8 cellular contexts compared by ENCODE assay signal in the genomic region with DNA sequence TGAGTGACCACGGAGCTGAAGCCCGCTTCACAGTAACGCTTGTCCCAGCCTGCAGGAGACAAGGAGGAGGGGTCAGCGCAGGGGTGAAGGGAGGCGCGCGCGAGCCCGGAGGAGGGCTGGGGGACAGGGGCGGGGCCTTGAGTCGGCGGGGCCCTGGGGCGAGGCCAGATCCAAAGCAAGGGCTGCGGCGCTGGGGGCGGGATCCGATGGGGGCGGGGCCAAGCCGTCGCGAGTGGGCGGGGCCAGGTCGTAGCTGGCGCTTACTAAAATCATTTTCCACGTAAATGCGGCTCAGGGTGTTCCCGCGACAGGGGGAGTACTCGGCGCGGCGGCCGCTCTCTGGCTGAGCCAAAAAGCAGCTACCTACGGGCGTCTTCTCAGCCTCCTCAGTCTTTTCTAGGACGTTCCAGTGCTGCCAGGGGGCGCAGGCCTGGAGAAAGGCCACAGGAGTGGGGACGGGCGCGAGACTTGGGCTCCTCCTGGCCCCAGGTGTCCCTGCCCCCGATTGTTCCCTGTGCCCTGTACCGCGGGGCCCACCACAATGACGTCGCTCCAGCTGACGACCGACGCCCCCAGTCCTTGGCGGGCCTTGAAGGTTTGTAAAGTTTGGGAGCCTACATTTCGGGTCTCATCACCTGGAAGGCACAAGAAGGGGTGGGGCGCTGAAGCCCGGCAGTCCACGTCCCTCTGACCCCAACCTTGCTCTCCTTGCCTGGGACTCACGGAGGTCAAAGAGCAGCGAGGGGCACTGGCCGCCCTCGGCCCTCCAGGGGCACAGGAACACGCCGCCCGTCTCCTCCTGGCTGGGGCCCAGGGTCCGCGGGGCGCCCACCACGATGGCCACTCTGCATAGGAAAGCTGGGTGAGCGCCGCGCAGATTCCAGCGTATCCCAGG. TPM values are rescaled to one million over a fixed set of nuclear protein-coding genes. Genes with fewer than 3 reads are reported as not detected.
DNase-seq lines count a peak whose midpoint lies in the region; ATAC-seq, FAIRE-seq and TF ChIP-seq lines count a peak whose summit lies in the region.

No MANE protein-coding gene starts in this region.

- H3F3A ChIP-seq in neural cell (ENCODE audit: insufficient read depth, low read length, poor library complexity, severe bottlenecking): no peaks in the 10 kb centered on the region

- peaks cover 22% of the 10 kb centered on the region for H3K27me3 Mint-ChIP-seq in activated T-helper 2 cell treated with anti-CD3 and anti-CD28 coated beads, Interferon-gamma antibody, Interleukin-2, Interleukin-4, amounts not matched to agents 10 μg/mL and 5 μg/mL and 100 μg/mL, durations not matched to agents 14 hours and 24 hours and 36 hours (ENCODE audit: low read depth)
- peaks cover 29% of the 10 kb centered on the region for H3K27me3 Mint-ChIP-seq in stimulated activated naive CD8-positive, alpha-beta T cell treated with anti-CD3 and anti-CD28 coated beads, Interleukin-15, Interleukin-2, amounts not matched to agents 100 ng/mL and 50 ng/mL, for 24 hours

- no peaks in the 10 kb centered on the region for H4K20me1 ChIP-seq in neural cell (ENCODE audit: insufficient read depth)

- H3K27ac ChIP-seq in HUES64 (ENCODE audit: low read depth, low read length) (peak overlapping the region; percentile 54; the same call in 1 of the 2 replicates), neural cell (ENCODE audit: low read length) (no peak overlapping the region)

- H3K4me3 ChIP-seq in HUES64 (ENCODE audit: low read length) (peak overlapping the region; percentile 75), neural cell (ENCODE audit: low read length) (peak overlapping the region; percentile 67)

- H3K4me2 ChIP-seq in neural cell (ENCODE audit: low read length): peak overlapping the region; percentile 30

- no peak overlapping the region for H2AFZ ChIP-seq in neural cell (ENCODE audit: low read depth, low read length)

- no peak for TF ChIP-seq RAD21 in neural cell (conservative IDR thresholded peaks at IDR 0.05)

- H3K4me3 Mint-ChIP-seq in activated T-helper 2 cell treated with anti-CD3 and anti-CD28 coated beads, Interferon-gamma antibody, Interleukin-2, Interleukin-4, amounts not matched to agents 10 μg/mL and 5 μg/mL and 100 μg/mL, durations not matched to agents 14 hours and 24 hours and 36 hours (ENCODE audit: low read depth): peak overlapping the region; percentile 70
- peak overlapping the region; percentile 72 for H3K4me3 Mint-ChIP-seq in stimulated activated naive CD8-positive, alpha-beta T cell treated with anti-CD3 and anti-CD28 coated beads, Interleukin-15, Interleukin-2, amounts not matched to agents 100 ng/mL and 50 ng/mL, for 24 hours

- no peak for TF ChIP-seq EP300 in neural cell (conservative IDR thresholded peaks at IDR 0.05; ENCODE audit: poor library complexity, severe bottlenecking)

- H3K36me3 ChIP-seq in HUES64 (ENCODE audit: insufficient read depth, low read length) (no peaks in the 10 kb centered on the region), neural cell (ENCODE audit: insufficient read depth, low read length) (no peaks in the 10 kb centered on the region)

- H3K27ac Mint-ChIP-seq in activated T-helper 2 cell treated with anti-CD3 and anti-CD28 coated beads, Interferon-gamma antibody, Interleukin-2, Interleukin-4, amounts not matched to agents 10 μg/mL and 5 μg/mL and 100 μg/mL, durations not matched to agents 14 hours and 24 hours and 36 hours: no peak overlapping the region
- no peak overlapping the region for H3K27ac Mint-ChIP-seq in stimulated activated naive CD8-positive, alpha-beta T cell treated with anti-CD3 and anti-CD28 coated beads, Interleukin-15, Interleukin-2, amounts not matched to agents 100 ng/mL and 50 ng/mL, for 24 hours

- H3K9me2 ChIP-seq in neural cell (ENCODE audit: insufficient read depth, low read length): no peaks in the 10 kb centered on the region

- TF ChIP-seq CTCF in neural cell (IDR thresholded peaks at IDR 0.05; ENCODE audit: poor library complexity, severe bottlenecking): peak; percentile 28

- H3K27me3 ChIP-seq in HUES64 (ENCODE audit: insufficient read depth, low read length) (peaks cover 40% of the 10 kb centered on the region), neural cell (ENCODE audit: insufficient read depth, low read depth, low read length) (peaks cover 15% of the 10 kb centered on the region)

- 0 out of 2 replicates have a peak, but pooled peaks cover 4% of the 10 kb centered on the region for H3K4me1 ChIP-seq in HUES64 (ENCODE audit: insufficient read depth, low read length)

- H3K36me3 Mint-ChIP-seq in activated T-helper 2 cell treated with anti-CD3 and anti-CD28 coated beads, Interferon-gamma antibody, Interleukin-2, Interleukin-4, amounts not matched to agents 10 μg/mL and 5 μg/mL and 100 μg/mL, durations not matched to agents 14 hours and 24 hours and 36 hours (ENCODE audit: low read depth): no peaks in the 10 kb centered on the region
- no peaks in the 10 kb centered on the region for H3K36me3 Mint-ChIP-seq in stimulated activated naive CD8-positive, alpha-beta T cell treated with anti-CD3 and anti-CD28 coated beads, Interleukin-15, Interleukin-2, amounts not matched to agents 100 ng/mL and 50 ng/mL, for 24 hours (ENCODE audit: low read depth)

- no peaks in the 10 kb centered on the region for H3K9me3 ChIP-seq in HUES64 (ENCODE audit: insufficient read depth, low read depth, low read length)
- no peaks in the 10 kb centered on the region for H3K9me3 ChIP-seq in neural cell (ENCODE audit: low read length)

- ATAC-seq in GM18502 (IDR thresholded peaks at IDR 0.05; ENCODE audit: poor library complexity, unreplicated experiment): no peak

- H3K4me1 Mint-ChIP-seq in activated T-helper 2 cell treated with anti-CD3 and anti-CD28 coated beads, Interferon-gamma antibody, Interleukin-2, Interleukin-4, amounts not matched to agents 10 μg/mL and 5 μg/mL and 100 μg/mL, durations not matched to agents 14 hours and 24 hours and 36 hours (ENCODE audit: low read depth): peaks cover 11% of the 10 kb centered on the region
- peaks cover 18% of the 10 kb centered on the region for H3K4me1 Mint-ChIP-seq in stimulated activated naive CD8-positive, alpha-beta T cell treated with anti-CD3 and anti-CD28 coated beads, Interleukin-15, Interleukin-2, amounts not matched to agents 100 ng/mL and 50 ng/mL, for 24 hours (ENCODE audit: low read depth)

- H3K9ac ChIP-seq in HUES64 (ENCODE audit: low read depth, low read length) (peak overlapping the region; percentile 67), neural cell (ENCODE audit: low read length) (peak overlapping the region; percentile 53)

- no peak for FAIRE-seq in RCC 7860 (lab: Jason Lieb, UNC)

- intact Hi-C loops in activated T-helper 2 cell treated with anti-CD3 and anti-CD28 coated beads, Interferon-gamma antibody, Interleukin-2, Interleukin-4, amounts not matched to agents 10 μg/mL and 5 μg/mL and 100 μg/mL, durations not matched to agents 14 hours and 24 hours and 36 hours (cut with micrococcal nuclease): no loop called here

- H3K9me3 Mint-ChIP-seq in activated T-helper 2 cell treated with anti-CD3 and anti-CD28 coated beads, Interferon-gamma antibody, Interleukin-2, Interleukin-4, amounts not matched to agents 10 μg/mL and 5 μg/mL and 100 μg/mL, durations not matched to agents 14 hours and 24 hours and 36 hours: no peaks in the 10 kb centered on the region
- no peaks in the 10 kb centered on the region for H3K9me3 Mint-ChIP-seq in stimulated activated naive CD8-positive, alpha-beta T cell treated with anti-CD3 and anti-CD28 coated beads, Interleukin-15, Interleukin-2, amounts not matched to agents 100 ng/mL and 50 ng/mL, for 24 hours

- WGBS in HUES64: 15% methylated on average over 68 of the region's 68 CpGs

- no peaks in the 10 kb centered on the region for H3K79me2 ChIP-seq in neural cell (replicated peaks; ENCODE audit: insufficient read depth, low read length)

- peak; percentile 49 for DNase-seq in GDM1 (lab: John Stamatoyannopoulos, UW)
- DNase-seq in RCC 7860 (ENCODE audit: low spot score): peak; percentile 11
- peak; percentile 82 for DNase-seq in activated T-helper 2 cell treated with anti-CD3 and anti-CD28 coated beads, Interferon-gamma antibody, Interleukin-2, Interleukin-4, amounts not matched to agents 10 μg/mL and 5 μg/mL and 100 μg/mL, durations not matched to agents 14 hours and 24 hours and 36 hours (ENCODE audit: low spot score)
- DNase-seq in fibroblast of the conjunctiva (ENCODE audit: low read depth): peak; percentile 42

TF ChIP-seq in neural cell, 6 proteins besides CTCF, POLR2A, EP300 and RAD21 (continues in another document):
- no peak for TF ChIP-seq POLR2AphosphoS5 (IDR thresholded peaks at IDR 0.05)
- TF ChIP-seq TAF1 (IDR thresholded peaks at IDR 0.05; ENCODE audit: low read depth): no peak
- no peak for TF ChIP-seq EZH2 (IDR thresholded peaks at IDR 0.05; ENCODE audit: borderline replicate concordance, insufficient read depth, low read length, poor library complexity, severe bottlenecking)
- TF ChIP-seq SMC3 (conservative IDR thresholded peaks at IDR 0.05; ENCODE audit: poor library complexity): no peak
- TF ChIP-seq MXI1 (conservative IDR thresholded peaks at IDR 0.05; ENCODE audit: poor library complexity, severe bottlenecking): no peak

RNA-seq across cellular contexts. Expression of a gene that starts 3.9 kb away (rescaled TPM):
- 2.1 TPM for polyA plus RNA-seq in HUES64 (2013, experiment 1 of 2)
- 4.2 TPM for polyA plus RNA-seq in HUES64 (2013, experiment 2 of 2)
- total RNA-seq in activated T-helper 2 cell treated with anti-CD3 and anti-CD28 coated beads, Interferon-gamma antibody, Interleukin-2, Interleukin-4, amounts not matched to agents 10 μg/mL and 5 μg/mL and 100 μg/mL, durations not matched to agents 14 hours and 24 hours and 36 hours: 1.5 and 2.7 TPM in 2 replicates
- 3.1 and 3.9 TPM in 2 replicates for polyA plus RNA-seq in neural cell
- polyA minus RNA-seq in neural cell: 2.4 and 2.8 TPM in 2 replicates

RNA-seq across cellular contexts. Expression of a gene that starts 21.9 kb away (rescaled TPM):
- 21.9 TPM for polyA plus RNA-seq in HUES64 (2013, experiment 1 of 2)
- polyA plus RNA-seq in HUES64 (2013, experiment 2 of 2): 23.0 TPM
- 0.32 and 1.0 TPM in 2 replicates for total RNA-seq in activated T-helper 2 cell treated with anti-CD3 and anti-CD28 coated beads, Interferon-gamma antibody, Interleukin-2, Interleukin-4, amounts not matched to agents 10 μg/mL and 5 μg/mL and 100 μg/mL, durations not matched to agents 14 hours and 24 hours and 36 hours
- 73.6 and 88.3 TPM in 2 replicates for polyA plus RNA-seq in neural cell
- 73.7 and 102 TPM in 2 replicates for polyA minus RNA-seq in neural cell

RNA-seq across cellular contexts. Expression of a gene that starts 40.4 kb away (rescaled TPM):
- polyA plus RNA-seq in HUES64 (2013, experiment 1 of 2): 71.7 TPM
- 92.4 TPM for polyA plus RNA-seq in HUES64 (2013, experiment 2 of 2)
- total RNA-seq in activated T-helper 2 cell treated with anti-CD3 and anti-CD28 coated beads, Interferon-gamma antibody, Interleukin-2, Interleukin-4, amounts not matched to agents 10 μg/mL and 5 μg/mL and 100 μg/mL, durations not matched to agents 14 hours and 24 hours and 36 hours: 37.8 and 41.4 TPM in 2 replicates
- polyA plus RNA-seq in neural cell: 18.9 and 21.8 TPM in 2 replicates
- polyA minus RNA-seq in neural cell: 18.9 and 31.9 TPM in 2 replicates

Comparison
In these comparisons a context has a peak if more than half of its experiments do, and no peak if none do; other contexts are left out.
1. DNase-seq: peak in every context shown above with its lines; median percentile 82 in activated T-helper 2 cell treated with anti-CD3 and anti-CD28 coated beads, Interferon-gamma antibody, Interleukin-2, Interleukin-4, amounts not matched to agents 10 μg/mL and 5 μg/mL and 100 μg/mL, durations not matched to agents 14 hours and 24 hours and 36 hours; 49 in GDM1; 42 in fibroblast of the conjunctiva; 11 in RCC 7860.